7 cellular contexts compared by ENCODE assay signal in the genomic region with DNA sequence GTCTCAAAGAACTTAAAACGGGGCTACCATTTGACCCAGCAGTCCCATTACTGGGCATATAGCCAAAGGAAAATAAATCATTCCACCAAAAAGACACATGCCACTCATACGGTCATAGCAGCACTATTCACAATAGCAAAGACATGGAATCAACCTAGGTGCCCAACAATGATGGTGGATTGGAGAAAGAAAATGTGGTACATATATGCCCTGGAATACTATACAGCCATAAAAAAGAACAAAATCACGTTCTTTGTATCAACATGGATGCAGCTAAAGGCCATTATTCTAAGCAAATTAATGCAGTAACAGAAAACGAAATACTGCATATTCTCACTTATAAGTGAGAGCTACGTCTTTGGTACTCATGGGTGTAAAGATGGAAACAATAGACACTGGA.
"Had no signal": no experiment of that assay in that cellular context is flagged by ENCODE, and none has a peak within 500 bp of the region (broad histone marks: within the 10 kb centered on the region; RNA-seq: fewer than 3 reads in every experiment).

No MANE protein-coding gene starts in this region.

- H3K27ac ChIP-seq: HL-60, KMS-11 had no signal

- DNase-seq: IMR-90, KBM-7, KG1 had no signal

- H3K4me2 ChIP-seq: KMS-11 had no signal

- FAIRE-seq: HepG2, HTR-8/SVneo had no signal

- ATAC-seq: HepG2 had no signal

- H3K9ac ChIP-seq: KMS-11 had no signal
